In the genomic region with DNA sequence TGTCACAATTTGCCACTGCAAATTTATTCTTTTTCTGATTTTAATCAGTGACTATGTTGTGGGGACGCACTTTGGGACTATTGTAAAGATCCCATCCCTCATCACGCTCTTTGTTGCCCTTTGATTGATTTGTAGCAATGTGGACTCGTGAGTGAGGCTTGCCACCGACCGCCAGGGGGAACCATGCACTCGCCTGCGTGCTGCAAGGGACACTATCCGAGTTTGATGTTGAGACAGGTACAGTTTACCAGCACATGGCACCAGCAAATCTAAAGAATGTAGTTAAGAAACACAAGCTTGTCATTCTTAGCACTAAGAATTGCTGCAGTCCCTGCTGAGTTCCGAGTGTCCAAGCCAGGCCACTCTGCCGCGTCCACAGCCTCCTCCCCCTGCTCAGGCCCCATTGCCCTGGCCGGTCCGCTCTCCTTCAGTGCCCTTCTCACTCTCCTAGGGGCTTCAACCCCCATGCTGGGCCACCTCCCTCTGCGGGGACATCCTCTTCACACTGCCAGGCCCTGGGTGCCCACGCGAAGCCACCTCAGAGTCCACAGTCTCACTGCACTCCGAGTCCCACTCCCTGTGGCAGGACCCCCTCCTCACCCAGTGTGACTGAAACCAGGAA, we compare ENCODE assay signal across 8 cellular contexts. TPM values are rescaled to one million over a fixed set of nuclear protein-coding genes. Genes with fewer than 3 reads are reported as not detected.
DNase-seq lines count a peak whose midpoint lies in the region; ATAC-seq, FAIRE-seq and TF ChIP-seq lines count a peak whose summit lies in the region.

No MANE protein-coding gene starts in this region.

- H3K27ac ChIP-seq in CD8-positive, alpha-beta T cell (ENCODE audit: low read depth, low read length): no peak overlapping the region

- CTCF ChIA-PET in CD8-positive, alpha-beta T cell (lab: Charles Lee): interaction anchor here (0.6 kb wide), 2 partner anchors 13 to 475 kb away, joined by 3 to 4 read pairs; no protein-coding TSS in a partner anchor

- H3K27me3 Mint-ChIP-seq in CD8-positive, alpha-beta T cell (ENCODE audit: low read depth): peaks cover 28% of the 10 kb centered on the region
- peaks cover 18% of the 10 kb centered on the region for H3K27me3 Mint-ChIP-seq in activated naive CD8-positive, alpha-beta T cell treated with anti-CD3 and anti-CD28 coated beads, Interleukin-2, amount 50 U/mL, for 24 hours

- peak; percentile 18 to 73 (median 49) for DNase-seq in CD8-positive, alpha-beta T cell
- DNase-seq in HTR-8/SVneo (ENCODE audit: insufficient read length, low spot score) (peak; percentile 72), SK-N-DZ (ENCODE audit: low spot score) (peak; percentile 52), left ventricle myocardium superior (peak; percentile 77), sciatic nerve (ENCODE audit: low spot score) (peak; percentile 80)
- DNase-seq in activated naive CD8-positive, alpha-beta T cell treated with anti-CD3 and anti-CD28 coated beads, Interleukin-2, amount 50 U/mL, for 24 hours: peak; percentile 68

- TF ChIP-seq CTCF in CD8-positive, alpha-beta T cell (IDR thresholded peaks at IDR 0.05): peak; percentile 60

- POLR2A ChIA-PET in CD8-positive, alpha-beta T cell (lab: Charles Lee): no interaction called here

- no peaks in the 10 kb centered on the region for H3K36me3 Mint-ChIP-seq in CD8-positive, alpha-beta T cell
- no peaks in the 10 kb centered on the region for H3K36me3 Mint-ChIP-seq in activated naive CD8-positive, alpha-beta T cell treated with anti-CD3 and anti-CD28 coated beads, Interleukin-2, amount 50 U/mL, for 24 hours (ENCODE audit: low read depth)

- H3K4me1 ChIP-seq in CD8-positive, alpha-beta T cell (ENCODE audit: insufficient read depth, low read length): no peaks in the 10 kb centered on the region

- no peak overlapping the region for H3K4me3 Mint-ChIP-seq in CD8-positive, alpha-beta T cell
- H3K4me3 Mint-ChIP-seq in activated naive CD8-positive, alpha-beta T cell treated with anti-CD3 and anti-CD28 coated beads, Interleukin-2, amount 50 U/mL, for 24 hours: no peak overlapping the region

- intact Hi-C loops in CD8-positive, alpha-beta T cell (cut with DNase I, micrococcal nuclease): loop anchor here (1.0 to 10.0 kb wide), 3 partner anchors 367 to 485 kb away; no protein-coding TSS in a partner anchor
- intact Hi-C loops in left ventricle myocardium superior (cut with micrococcal nuclease) (no loop called here), sciatic nerve (cut with DNase I) (no loop called here)

- H3K27me3 ChIP-seq in CD8-positive, alpha-beta T cell (ENCODE audit: insufficient read depth, low read length): no peaks in the 10 kb centered on the region

- peak; percentile 83 for FAIRE-seq in HTR-8/SVneo (lab: Jason Lieb, UNC)

- H3K36me3 ChIP-seq in CD8-positive, alpha-beta T cell (ENCODE audit: insufficient read depth, low read length): no peaks in the 10 kb centered on the region

- H3K9me3 ChIP-seq in CD8-positive, alpha-beta T cell (ENCODE audit: low read length): no peaks in the 10 kb centered on the region

- peaks cover 2% of the 10 kb centered on the region for H3K4me1 Mint-ChIP-seq in CD8-positive, alpha-beta T cell (ENCODE audit: low read depth)
- H3K4me1 Mint-ChIP-seq in activated naive CD8-positive, alpha-beta T cell treated with anti-CD3 and anti-CD28 coated beads, Interleukin-2, amount 50 U/mL, for 24 hours: no peaks in the 10 kb centered on the region

- peak; percentile 51 for ATAC-seq in CD8-positive, alpha-beta T cell
- peak; percentile 55 for ATAC-seq in GM19455 (IDR thresholded peaks at IDR 0.05; ENCODE audit: unreplicated experiment)
- peak; percentile 77 for ATAC-seq in activated naive CD8-positive, alpha-beta T cell treated with anti-CD3 and anti-CD28 coated beads, Interleukin-2, amount 50 U/mL, for 24 hours
- ATAC-seq in left ventricle myocardium superior: peak; percentile 87
- peak; percentile 78 for ATAC-seq in sciatic nerve
- ATAC-seq in HG03521 (IDR thresholded peaks at IDR 0.05; ENCODE audit: unreplicated experiment): no peak

- no peak overlapping the region for H3K4me3 ChIP-seq in CD8-positive, alpha-beta T cell (ENCODE audit: low read depth, low read length)

- no peaks in the 10 kb centered on the region for H3K9me3 Mint-ChIP-seq in CD8-positive, alpha-beta T cell
- no peaks in the 10 kb centered on the region for H3K9me3 Mint-ChIP-seq in activated naive CD8-positive, alpha-beta T cell treated with anti-CD3 and anti-CD28 coated beads, Interleukin-2, amount 50 U/mL, for 24 hours

- H3K27ac Mint-ChIP-seq in CD8-positive, alpha-beta T cell: no peak overlapping the region
- no peak overlapping the region for H3K27ac Mint-ChIP-seq in activated naive CD8-positive, alpha-beta T cell treated with anti-CD3 and anti-CD28 coated beads, Interleukin-2, amount 50 U/mL, for 24 hours

RNA-seq across cellular contexts. Expression of a gene that starts 2.0 kb away (rescaled TPM):
- not detected for total RNA-seq in CD8-positive, alpha-beta T cell
- not detected in 2 replicates for polyA plus RNA-seq in SK-N-DZ (2014; cell fraction: cytosol; rRNA removed)
- not detected in 2 replicates for polyA plus RNA-seq in SK-N-DZ (2014; cell fraction: nucleus; rRNA removed)
- 0.35 TPM for total RNA-seq in left ventricle myocardium superior
- total RNA-seq in sciatic nerve: 5.1 TPM

RNA-seq across cellular contexts. Expression of a gene that starts 48.5 kb away (rescaled TPM):
- total RNA-seq in CD8-positive, alpha-beta T cell: not detected
- polyA plus RNA-seq in SK-N-DZ (2014; cell fraction: cytosol; rRNA removed): not detected in 2 replicates
- polyA plus RNA-seq in SK-N-DZ (2014; cell fraction: nucleus; rRNA removed): not detected in 2 replicates
- total RNA-seq in left ventricle myocardium superior (0.17 TPM), sciatic nerve (6.3 TPM)

RNA-seq across cellular contexts. Expression of a gene that starts 49.9 kb away (rescaled TPM):
- under 1 TPM; 0.71 to 0.81 TPM for total RNA-seq in CD8-positive, alpha-beta T cell
- polyA plus RNA-seq in SK-N-DZ (2014; cell fraction: cytosol; rRNA removed): 0.21 and 0.29 TPM in 2 replicates
- 0.11 and 0.13 TPM in 2 replicates for polyA plus RNA-seq in SK-N-DZ (2014; cell fraction: nucleus; rRNA removed)
- total RNA-seq in left ventricle myocardium superior: 0.12 TPM
- 0.09 TPM for total RNA-seq in sciatic nerve

Comparison
In these comparisons a context has a peak if more than half of its experiments do, and no peak if none do; other contexts are left out.
1. intact Hi-C loops: an anchor here in CD8-positive, alpha-beta T cell (1.0 to 10.0 kb wide); none called in left ventricle myocardium superior and sciatic nerve.